Comparison of ENCODE assay signal across 8 cellular contexts in the genomic region with DNA sequence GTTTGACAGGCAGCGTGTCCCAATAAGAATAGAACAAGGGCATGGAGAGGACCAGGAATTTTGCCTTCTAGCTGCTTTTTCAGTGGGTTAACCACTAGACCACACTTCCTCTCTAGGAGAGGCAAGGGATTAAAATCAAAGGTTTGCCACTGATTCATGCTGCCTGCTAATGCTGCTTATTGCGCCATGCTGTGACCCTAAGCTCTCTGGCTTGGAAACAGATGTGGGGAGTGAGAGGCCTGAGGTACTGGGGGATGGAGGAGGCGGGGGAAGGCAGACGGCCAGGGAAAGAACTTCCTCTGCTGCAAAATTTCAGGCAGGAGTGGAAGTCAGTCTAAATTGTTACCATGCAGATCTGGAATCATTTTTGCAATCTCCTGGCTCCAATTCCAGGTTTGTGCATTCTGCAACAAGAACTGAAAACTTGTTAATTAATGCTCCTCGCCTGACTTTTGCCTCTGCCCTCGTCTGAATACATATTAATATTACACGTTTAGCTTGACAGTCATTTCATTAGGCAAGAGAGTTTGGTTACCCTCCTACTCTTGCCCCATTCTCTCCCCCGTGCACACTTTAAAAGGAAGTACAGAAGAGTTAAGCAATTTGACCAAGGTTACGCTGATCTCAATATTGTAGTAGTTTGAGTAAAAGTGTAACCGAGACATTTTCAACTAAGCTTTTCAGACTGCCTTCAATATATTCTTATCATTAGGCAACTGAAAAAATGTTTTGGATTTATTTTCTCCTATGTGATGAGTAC.
A peak's percentile ranks its signal among the peaks of the same experiment; 100 is the strongest.
DNase-seq lines count a peak whose midpoint lies in the region; ATAC-seq and TF ChIP-seq lines count a peak whose summit lies in the region.

No MANE protein-coding gene starts in this region.

- H3K27me3 Mint-ChIP-seq in osteocyte (ENCODE audit: unreplicated experiment): peaks cover 2% of the 10 kb centered on the region

- H3K27ac Mint-ChIP-seq in osteocyte (ENCODE audit: unreplicated experiment): peak overlapping the region; percentile 82

- TF ChIP-seq CTCF in GM06990 (IDR thresholded peaks at IDR 0.05; ENCODE audit: insufficient read depth, low read length, poor library complexity, severe bottlenecking) (no peak), fibroblast of the aortic adventitia (IDR thresholded peaks at IDR 0.05; ENCODE audit: insufficient read depth, low read length) (no peak), osteocyte (IDR thresholded peaks at IDR 0.05) (no peak)

- no peaks in the 10 kb centered on the region for H3K27me3 ChIP-seq in GM06990 (replicated peaks; ENCODE audit: control insufficient read depth, insufficient read depth, low read length)
- no peaks in the 10 kb centered on the region for H3K27me3 ChIP-seq in SJCRH30

- H3K36me3 ChIP-seq in GM06990 (ENCODE audit: control insufficient read depth, insufficient read depth, low read length) (no peaks in the 10 kb centered on the region), SJCRH30 (no peaks in the 10 kb centered on the region)

- H3K4me3 ChIP-seq in GM06990 (replicated peaks; ENCODE audit: low read depth, low read length): no peak overlapping the region
- no peak overlapping the region for H3K4me3 ChIP-seq in SJCRH30
- peak overlapping the region; percentile 52 for H3K4me3 ChIP-seq in fibroblast of the aortic adventitia (ENCODE audit: low read depth, low read length)

- peaks cover 8% of the 10 kb centered on the region for H3K4me1 ChIP-seq in SJCRH30

- H3K9me3 ChIP-seq in SJCRH30 (replicated peaks): no peaks in the 10 kb centered on the region

- H3K4me1 Mint-ChIP-seq in osteocyte (ENCODE audit: unreplicated experiment): peaks cover 33% of the 10 kb centered on the region

- no peak overlapping the region for H3K4me3 Mint-ChIP-seq in osteocyte (ENCODE audit: unreplicated experiment)

- H3K36me3 Mint-ChIP-seq in osteocyte (ENCODE audit: unreplicated experiment): no peaks in the 10 kb centered on the region

- H3K9me3 Mint-ChIP-seq in osteocyte (ENCODE audit: unreplicated experiment): peaks cover 3% of the 10 kb centered on the region

- peak; percentile 52 for DNase-seq in GM06990 (ENCODE audit: extremely low read depth, insufficient read length)
- DNase-seq in SJCRH30: peak; percentile 72 to 82
- DNase-seq in fibroblast of the aortic adventitia (ENCODE audit: low read depth): peak; percentile 99
- DNase-seq in osteocyte (ENCODE audit: extremely low spot score, unreplicated experiment): no peak
- DNase-seq in activated CD4-positive, alpha-beta T cell treated with anti-CD3 and anti-CD28 coated beads for 48 hours: no peak
- no peak for DNase-seq in NCI-H2029 (lab: John Stamatoyannopoulos, UW)
- no peak for DNase-seq in activated naive CD4-positive, alpha-beta T cell treated with anti-CD3 and anti-CD28 coated beads, Interleukin-2, amount 50 U/mL, for 16 hours

- H3K27ac ChIP-seq in SJCRH30: no peak overlapping the region

- peak; percentile 81 for ATAC-seq in HG02884 (IDR thresholded peaks at IDR 0.05; ENCODE audit: unreplicated experiment)

Comparison
In these comparisons a context has a peak if more than half of its experiments do, and no peak if none do; other contexts are left out.
1. DNase-seq: peak in GM06990 (single experiment), SJCRH30 (2 of 2) and fibroblast of the aortic adventitia (single experiment); none in osteocyte (single experiment), activated CD4-positive, alpha-beta T cell treated with anti-CD3 and anti-CD28 coated beads for 48 hours (single experiment), NCI-H2029 (single experiment) and activated naive CD4-positive, alpha-beta T cell treated with anti-CD3 and anti-CD28 coated beads, Interleukin-2, amount 50 U/mL, for 16 hours (single experiment).